ENCODE assay signal across 1 cellular context in the genomic region with DNA sequence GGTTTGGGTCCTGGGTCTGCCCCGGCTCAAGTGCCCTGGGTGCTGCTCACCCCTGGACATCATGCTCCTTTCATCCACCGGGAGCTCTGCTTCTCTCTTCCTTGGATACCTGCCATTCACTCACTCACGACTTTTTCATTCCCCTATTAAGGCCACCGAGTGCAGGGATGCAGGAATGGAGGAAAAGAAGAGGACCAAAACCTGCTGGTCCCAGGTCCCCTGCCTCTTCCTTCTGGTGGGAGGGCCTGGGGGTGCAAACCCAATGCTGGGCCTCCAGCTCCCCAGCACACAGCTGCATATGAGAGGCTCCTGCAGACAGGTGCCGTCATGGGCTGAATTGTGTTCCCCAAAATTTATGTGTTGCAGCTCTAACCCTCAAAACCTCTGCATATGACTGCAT.
TF ChIP-seq lines count a peak whose summit lies in the region.

No MANE protein-coding gene starts in this region.

TF ChIP-seq in GM23338, 12 proteins besides CTCF, POLR2A, EP300 and RAD21 (continued from another document):
- no peak for TF ChIP-seq ZNF114 (CRISPR knock-in tag; IDR thresholded peaks at IDR 0.05)
